ENCODE assay signal across 21 cellular contexts in the genomic region with DNA sequence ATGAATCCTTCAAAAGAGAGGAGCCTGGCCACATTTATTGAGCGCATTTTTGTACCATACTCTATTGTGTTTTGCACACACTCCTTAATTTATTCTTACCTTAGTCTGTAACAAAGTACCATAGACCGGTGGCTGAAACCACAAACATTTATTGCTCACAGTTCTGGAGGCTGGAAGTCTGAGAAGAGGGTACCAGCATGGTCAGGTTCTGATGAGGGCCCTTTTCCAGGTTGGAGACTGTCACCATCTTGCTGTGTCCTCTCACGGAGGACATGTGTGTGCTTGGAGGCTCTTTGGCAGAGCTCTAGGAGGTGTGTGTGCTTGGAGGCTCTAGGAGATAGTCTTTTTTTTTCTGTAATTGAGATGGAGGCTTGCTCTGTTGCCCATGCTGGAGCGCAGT.
"Had no signal": no experiment of that assay in that cellular context is flagged by ENCODE, and none has a peak within 500 bp of the region (broad histone marks: within the 10 kb centered on the region; RNA-seq: fewer than 3 reads in every experiment).

No MANE protein-coding gene starts in this region.

- H3K27me3 Mint-ChIP-seq: activated B cell treated with CpG ODN at 0.5 μM for 24 hours; activated CD4-positive, alpha-beta T cell treated with anti-CD3 and anti-CD28 coated beads, Interleukin-2, amount 10 ng/mL, durations not matched to agents 7 days and 5 days; activated naive CD4-positive, alpha-beta T cell treated with anti-CD3 and anti-CD28 coated beads, Interleukin-2, amount 50 U/mL, for 24 hours had no signal

- H3K27ac ChIP-seq: body of pancreas, foreskin keratinocyte, left ventricle myocardium inferior had no signal

- DNase-seq: activated B cell treated with CpG ODN at 0.5 μM for 24 hours; activated CD4-positive, alpha-beta T cell treated with anti-CD3 and anti-CD28 coated beads, Interleukin-2, amount 10 ng/mL, durations not matched to agents 7 days and 5 days; activated effector memory CD4-positive, alpha-beta T cell treated with anti-CD3 and anti-CD28 coated beads, Interleukin-2, amount 50 U/mL, for 16 hours; amygdala; body of pancreas; central memory CD4-positive, alpha-beta T cell; effector CD4-positive, alpha-beta T cell; foreskin keratinocyte; glutamatergic neuron; hypothalamus; left ventricle myocardium inferior; mucosa of descending colon; ovary; stimulated activated CD4-positive, alpha-beta T cell treated with anti-CD3 and anti-CD28 coated beads, Interleukin-12 subunit alpha, Interleukin-12 subunit beta, amount 100 ng/mL, for 4 hours; stimulated activated CD4-positive, alpha-beta T cell treated with anti-CD3 and anti-CD28 coated beads, Interleukin-2, amount 100 ng/mL, for 24 hours; T-helper 2 cell; thyroid gland had no signal

- H3K27me3 ChIP-seq: body of pancreas, foreskin keratinocyte, ovary, thyroid gland, vagina had no signal

- H3K9me3 Mint-ChIP-seq: activated naive CD4-positive, alpha-beta T cell treated with anti-CD3 and anti-CD28 coated beads, Interleukin-2, amount 50 U/mL, for 24 hours; neural crest cell had no signal

- ATAC-seq: body of pancreas, foreskin keratinocyte, mucosa of descending colon had no signal

- H3K36me3 ChIP-seq: ovary, thyroid gland had no signal

- H3K4me1 ChIP-seq: foreskin keratinocyte had no signal

- H3K27ac Mint-ChIP-seq: activated B cell treated with CpG ODN at 0.5 μM for 24 hours; activated CD4-positive, alpha-beta T cell treated with anti-CD3 and anti-CD28 coated beads, Interleukin-2, amount 10 ng/mL, durations not matched to agents 7 days and 5 days had no signal

- H3K4me3 ChIP-seq: body of pancreas, coronary artery, mucosa of descending colon, ovary, thyroid gland had no signal

- H3K4me3 Mint-ChIP-seq: neural crest cell had no signal

- H3K9me3 ChIP-seq: body of pancreas, left ventricle myocardium inferior, mucosa of descending colon, ovary, thyroid gland, vagina had no signal
